Comparison of ENCODE assay signal across 19 cellular contexts in the genomic region with DNA sequence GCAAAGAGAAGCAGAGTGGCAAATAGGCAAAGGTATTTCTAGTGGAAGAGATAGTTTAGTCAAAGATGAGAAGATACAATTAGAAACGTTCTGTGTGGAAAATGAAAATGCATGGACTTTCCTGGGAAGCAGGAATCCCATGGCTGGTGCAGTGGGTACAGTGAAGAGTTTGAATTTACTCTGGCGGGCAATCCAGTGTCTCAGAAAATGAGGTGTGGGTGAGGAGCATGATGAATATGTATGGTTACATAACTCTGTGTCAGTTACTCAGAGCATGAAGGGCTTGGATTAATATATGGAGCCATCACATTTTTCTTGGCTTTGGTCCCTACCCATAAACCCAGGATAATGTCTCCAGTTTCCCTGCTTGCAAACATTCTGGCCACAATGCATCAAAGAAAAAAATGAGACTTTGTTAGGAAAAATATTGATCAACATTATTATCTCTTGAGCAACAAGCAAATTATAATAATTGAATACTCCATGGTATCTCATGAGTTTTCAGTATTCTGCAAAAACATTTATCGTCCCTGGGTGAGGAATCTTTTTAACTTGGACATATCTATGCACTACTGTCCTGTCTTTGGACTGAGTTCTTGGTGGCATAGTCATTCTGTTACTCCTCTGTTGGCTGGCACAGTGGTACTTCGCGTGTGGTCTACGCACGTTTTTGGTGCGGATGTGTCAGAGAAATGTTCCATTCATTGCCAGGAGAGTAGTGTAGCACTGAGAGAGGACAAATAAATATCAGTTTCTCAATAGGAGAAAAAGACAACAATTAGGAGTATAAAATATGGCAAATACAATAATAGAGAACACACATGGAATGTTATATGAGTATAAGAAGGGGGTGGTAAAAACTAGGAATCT.
DNase-seq lines count a peak whose midpoint lies in the region; ATAC-seq, FAIRE-seq and TF ChIP-seq lines count a peak whose summit lies in the region.
"Had no signal": no experiment of that assay in that cellular context is flagged by ENCODE, and none has a peak within 500 bp of the region (broad histone marks: within the 10 kb centered on the region; RNA-seq: fewer than 3 reads in every experiment).

No MANE protein-coding gene starts in this region.

- H3K27ac ChIP-seq in PC-3 (ENCODE audit: low read length): no peak overlapping the region

- no peaks in the 10 kb centered on the region for H3K27me3 Mint-ChIP-seq in activated T-cell treated with anti-CD3 and anti-CD28 coated beads, Interleukin-2, amount 50 U/mL, for 24 hours

- H3K4me3 Mint-ChIP-seq in activated T-cell treated with anti-CD3 and anti-CD28 coated beads, Interleukin-2, amount 50 U/mL, for 24 hours: no peak overlapping the region
- H3K4me3 Mint-ChIP-seq: CD14-positive monocyte had no signal

- H3F3A ChIP-seq in PC-3 (ENCODE audit: low read length, unreplicated experiment): no peaks in the 10 kb centered on the region

- no peaks in the 10 kb centered on the region for H3K36me3 Mint-ChIP-seq in activated T-cell treated with anti-CD3 and anti-CD28 coated beads, Interleukin-2, amount 50 U/mL, for 24 hours (ENCODE audit: low read depth)
- H3K36me3 Mint-ChIP-seq: CD14-positive monocyte had no signal

- H3K27ac Mint-ChIP-seq in activated T-cell treated with anti-CD3 and anti-CD28 coated beads, Interleukin-2, amount 50 U/mL, for 24 hours: no peak overlapping the region
- H3K27ac Mint-ChIP-seq: CD14-positive monocyte had no signal

- H3K4me3 ChIP-seq in PC-3 (ENCODE audit: low read length) (no peak overlapping the region), skeletal muscle satellite cell (ENCODE audit: low read length) (no peak overlapping the region)

- no peaks in the 10 kb centered on the region for H3K9me3 Mint-ChIP-seq in activated T-cell treated with anti-CD3 and anti-CD28 coated beads, Interleukin-2, amount 50 U/mL, for 24 hours

- no peaks in the 10 kb centered on the region for H3K27me3 ChIP-seq in PC-3 (ENCODE audit: low read length)
- H3K27me3 ChIP-seq in skeletal muscle satellite cell (ENCODE audit: control insufficient read depth, insufficient read depth, low read length): no peaks in the 10 kb centered on the region

- no peak overlapping the region for H3K9ac ChIP-seq in PC-3 (ENCODE audit: low read length)
- no peak overlapping the region for H3K9ac ChIP-seq in skeletal muscle satellite cell (ENCODE audit: low read depth, low read length)
- H3K9ac ChIP-seq: SK-N-SH had no signal

- H3K9me3 ChIP-seq in PC-3 (ENCODE audit: low read length): no peaks in the 10 kb centered on the region
- no peaks in the 10 kb centered on the region for H3K9me3 ChIP-seq in skeletal muscle satellite cell (replicated peaks; ENCODE audit: low read length)
- H3K9me3 ChIP-seq: SK-N-SH had no signal

- FAIRE-seq in HTR-8/SVneo (lab: Jason Lieb, UNC): no peak
- FAIRE-seq: GM19239 had no signal

- H2AFZ ChIP-seq in PC-3 (ENCODE audit: low read length): no peak overlapping the region

- H3K36me3 ChIP-seq in PC-3 (ENCODE audit: low read depth, low read length) (no peaks in the 10 kb centered on the region), skeletal muscle satellite cell (ENCODE audit: insufficient read depth, low read length) (no peaks in the 10 kb centered on the region)

- intact Hi-C loops in PC-3 (cut with micrococcal nuclease): no loop called here

- ATAC-seq in PC-3: peak; percentile 35; the same call in 1 of the 2 replicates
- ATAC-seq: HCT116, Right ventricle myocardium inferior had no signal

- no peaks in the 10 kb centered on the region for H3K4me1 Mint-ChIP-seq in activated T-cell treated with anti-CD3 and anti-CD28 coated beads, Interleukin-2, amount 50 U/mL, for 24 hours (ENCODE audit: low read depth)
- H3K4me1 Mint-ChIP-seq: CD14-positive monocyte had no signal

- no peak overlapping the region for H3K4me2 ChIP-seq in PC-3 (ENCODE audit: low read length)
- H3K4me2 ChIP-seq in skeletal muscle satellite cell (ENCODE audit: low read length): peak overlapping the region; percentile 54
- H3K4me2 ChIP-seq: SK-N-SH had no signal

- H3K4me1 ChIP-seq in PC-3 (ENCODE audit: insufficient read depth, low read length) (peaks cover 6% of the 10 kb centered on the region; the same call in 1 of the 2 replicates), skeletal muscle satellite cell (ENCODE audit: control insufficient read depth, insufficient read depth, low read length) (peaks cover 23% of the 10 kb centered on the region)

- H4K20me1 ChIP-seq in PC-3 (ENCODE audit: low read length): no peaks in the 10 kb centered on the region

- peak; percentile 1 for TF ChIP-seq CTCF in GM13977 (IDR thresholded peaks at IDR 0.05; ENCODE audit: extremely low read depth, insufficient read depth, missing control alignments)
- no peak for TF ChIP-seq CTCF in PC-3 (conservative IDR thresholded peaks at IDR 0.05; ENCODE audit: low read depth, low read length)

- POLR2A ChIA-PET in PC-3 (lab: Charles Lee; ENCODE audit: unreplicated experiment): no interaction called here

- CTCF ChIA-PET in PC-3 (lab: Charles Lee): no interaction called here

- no peaks in the 10 kb centered on the region for H3K9me2 ChIP-seq in PC-3 (replicated peaks; ENCODE audit: low read length)
- H3K9me2 ChIP-seq: SK-N-SH had no signal

- no peak for DNase-seq in GM13977 (ENCODE audit: low spot score)
- DNase-seq in PC-3: peak; percentile 48
- DNase-seq in fibroblast of gingiva (ENCODE audit: low read depth): peak; percentile 68
- no peak for DNase-seq in HTR-8/SVneo (ENCODE audit: insufficient read length, low spot score)
- DNase-seq in pons (ENCODE audit: low spot score): no peak
- no peak for DNase-seq in activated T-cell treated with anti-CD3 and anti-CD28 coated beads, Interleukin-2, amount 50 U/mL, for 24 hours
- DNase-seq: AML-193, COR-L47, NCI-H1048, NCI-H146, NCI-H2081, NCI-H510A, NCI-H774, SK-N-SH had no signal

- BruUV-seq in PC-3 (replicated peaks; lab: Mats Ljungman, UMichigan): no TSS peak

- in situ Hi-C loops in GM13977 (cut with MboI; ENCODE audit: low pct_unique_long_range_greater_than_20kb, low sequenced_read_pairs, unreplicated experiment): no loop called here

- no peaks in the 10 kb centered on the region for H3K79me2 ChIP-seq in PC-3 (ENCODE audit: low read length)

Comparison
In these comparisons a context has a peak if more than half of its experiments do, and no peak if none do; other contexts are left out.
1. DNase-seq: peak in PC-3 (single experiment) and fibroblast of gingiva (single experiment); none in GM13977 (single experiment), HTR-8/SVneo (single experiment), pons (single experiment) and activated T-cell treated with anti-CD3 and anti-CD28 coated beads, Interleukin-2, amount 50 U/mL, for 24 hours (single experiment).